26 cellular contexts compared by ENCODE assay signal in the genomic region with DNA sequence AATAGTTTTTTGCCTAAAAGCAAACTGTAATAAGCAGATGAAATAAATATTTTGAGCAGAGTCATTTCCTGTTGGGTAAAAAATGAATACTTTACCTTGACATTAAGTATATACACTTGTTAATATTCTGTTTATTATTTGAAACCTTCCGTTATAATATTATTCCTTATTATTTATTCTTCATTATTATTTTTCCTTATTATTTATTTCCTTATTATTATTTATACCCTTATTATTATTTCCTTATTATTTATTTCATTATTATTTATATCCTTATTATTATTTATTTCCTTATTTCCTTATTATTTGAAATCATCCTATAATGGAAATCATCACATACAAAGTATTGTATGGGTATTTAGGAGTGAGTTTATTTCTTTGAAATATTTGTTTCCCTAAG.
"Had no signal": no experiment of that assay in that cellular context is flagged by ENCODE, and none has a peak within 500 bp of the region (broad histone marks: within the 10 kb centered on the region; RNA-seq: fewer than 3 reads in every experiment).

No MANE protein-coding gene starts in this region.

- H3K27ac ChIP-seq: colonic mucosa, esophagus muscularis mucosa, foreskin keratinocyte, heart right ventricle, lower lobe of right lung, neutrophil, prostate gland, right atrium auricular region, stomach, thyroid gland had no signal

- FAIRE-seq: endothelial cell of umbilical vein had no signal

- H3K9me3 ChIP-seq: colonic mucosa, esophagus muscularis mucosa, lower lobe of right lung, mucosa of descending colon, neutrophil, prostate gland, right atrium auricular region, stomach, thyroid gland had no signal

- H3K4me3 ChIP-seq: colonic mucosa, esophagus muscularis mucosa, heart right ventricle, lower lobe of right lung, mucosa of descending colon, prostate gland, right atrium auricular region, stomach, thyroid gland had no signal

- DNase-seq: colonic mucosa; effector CD8-positive, alpha-beta T cell; endodermal cell; foreskin keratinocyte; glutamatergic neuron; heart right ventricle; hypothalamus; immature natural killer cell; islet precursor cell; left ventricle myocardium superior; lower lobe of right lung; mucosa of descending colon; naive B cell; stimulated activated CD4-positive, alpha-beta T cell treated with anti-CD3 and anti-CD28 coated beads, Interleukin-2, amount 100 ng/mL, for 24 hours; stimulated activated CD4-positive, alpha-beta T cell treated with anti-CD3 and anti-CD28 coated beads, Interleukin-4, amount 100 ng/mL, for 24 hours; stimulated activated naive CD4-positive, alpha-beta T cell treated with Interleukin-2 at 50 U/mL for 16 hours; stomach; thyroid gland had no signal

- H3K36me3 ChIP-seq: colonic mucosa, esophagus muscularis mucosa, heart right ventricle, lower lobe of right lung, neutrophil, prostate gland, right atrium auricular region, stomach, thyroid gland had no signal

- H3K27me3 ChIP-seq: colonic mucosa, esophagus muscularis mucosa, foreskin keratinocyte, heart right ventricle, neutrophil, right atrium auricular region, stomach, thyroid gland had no signal

- ATAC-seq: foreskin keratinocyte; heart right ventricle; left ventricle myocardium superior; lower lobe of right lung; mucosa of descending colon; natural killer cell treated with Interleukin-12 subunit alpha and Interleukin-12 subunit beta and Interleukin-15 and Interleukin-18, amount 100 ng/mL, for 72 hours; sciatic nerve; stimulated activated effector memory CD8-positive, alpha-beta T cell treated with anti-CD3 and anti-CD28 coated beads, Interleukin-12 subunit alpha, Interleukin-12 subunit beta, amount 100 ng/mL, for 72 hours had no signal

- H3K4me1 ChIP-seq: colonic mucosa, foreskin keratinocyte, prostate gland, right atrium auricular region, thyroid gland had no signal
